Comparison of ENCODE assay signal across 13 cellular contexts in the genomic region with DNA sequence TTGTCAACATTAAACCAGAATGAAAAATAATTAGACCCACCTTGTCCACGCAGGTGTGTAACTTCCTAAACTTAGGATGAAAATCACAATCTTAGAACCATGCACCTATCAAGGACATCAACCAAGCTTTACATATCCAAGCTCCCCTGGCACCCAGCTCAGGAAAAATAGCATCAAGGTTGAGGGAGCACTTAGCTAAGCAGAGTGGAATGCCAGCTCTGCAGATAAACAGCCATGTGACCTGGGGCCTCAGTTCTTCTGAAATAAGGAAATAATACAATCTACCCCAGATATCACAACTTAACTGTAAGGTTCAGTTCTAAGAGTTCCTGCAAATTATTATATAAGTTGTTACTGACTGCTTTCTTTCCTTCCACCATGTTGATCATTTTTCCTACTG.
DNase-seq lines count a peak whose midpoint lies in the region; ATAC-seq and TF ChIP-seq lines count a peak whose summit lies in the region.
"Had no signal": no experiment of that assay in that cellular context is flagged by ENCODE, and none has a peak within 500 bp of the region (broad histone marks: within the 10 kb centered on the region; RNA-seq: fewer than 3 reads in every experiment).

No MANE protein-coding gene starts in this region.

- no peak overlapping the region for H3K4me3 ChIP-seq in GM23338
- no peak overlapping the region for H3K4me3 ChIP-seq in retinal pigment epithelial cell (ENCODE audit: low read length)

- no peak overlapping the region for H3K4me2 ChIP-seq in GM23338

- H3K27ac Mint-ChIP-seq in GM23338 (peak overlapping the region; percentile 72; the same call in 1 of the 2 replicates), glutamatergic neuron (ENCODE audit: unreplicated experiment) (no peak overlapping the region)
- H3K27ac Mint-ChIP-seq: memory B cell had no signal

- TF ChIP-seq CTCF in GM23338 (conservative IDR thresholded peaks at IDR 0.05; ENCODE audit: low read depth in 2 of 2): no peak
- TF ChIP-seq CTCF in retinal pigment epithelial cell (conservative IDR thresholded peaks at IDR 0.05; ENCODE audit: low read depth, low read length): no peak
- TF ChIP-seq CTCF in glutamatergic neuron (IDR thresholded peaks at IDR 0.05; ENCODE audit: partially characterized antibody, unreplicated experiment): no peak

- peaks cover 55% of the 10 kb centered on the region for H3K79me2 ChIP-seq in GM23338 (replicated peaks; ENCODE audit: insufficient read depth)

- DNase-seq in GM23338 (ENCODE audit: low spot score) (no peak), dedifferentiated amniotic fluid mesenchymal stem cell (ENCODE audit: extremely low spot score) (peak; percentile 29), kidney tubule cell (ENCODE audit: low spot score) (peak; percentile 73), retinal pigment epithelial cell (ENCODE audit: low read depth) (peak; percentile 64), NCI-H1436 (lab: John Stamatoyannopoulos, UW) (no peak), GM19240 (ENCODE audit: insufficient read length, low spot score) (no peak), glutamatergic neuron (no peak)
- DNase-seq: activated CD4-positive, CD25-positive, alpha-beta regulatory T cell; CD4-positive, CD25-positive, alpha-beta regulatory T cell; effector CD8-positive, alpha-beta T cell; posterior cingulate gyrus; stimulated activated naive CD8-positive, alpha-beta T cell treated with anti-CD3 and anti-CD28 coated beads, Interleukin-15, amount 100 ng/mL, for 72 hours had no signal

- H3K36me3 Mint-ChIP-seq in GM23338 (ENCODE audit: low read depth) (peaks cover 36% of the 10 kb centered on the region; the same call in 2 of the 3 replicates), glutamatergic neuron (ENCODE audit: unreplicated experiment) (no peaks in the 10 kb centered on the region)

- H3K4me1 Mint-ChIP-seq in GM23338: peaks cover 34% of the 10 kb centered on the region
- H3K4me1 Mint-ChIP-seq in glutamatergic neuron (ENCODE audit: low read depth, unreplicated experiment): peaks cover 2% of the 10 kb centered on the region

- H3K27me3 Mint-ChIP-seq in GM23338 (ENCODE audit: insufficient read depth, low read depth, poor library complexity): peaks cover 10% of the 10 kb centered on the region
- H3K27me3 Mint-ChIP-seq in glutamatergic neuron (ENCODE audit: unreplicated experiment): peaks cover 3% of the 10 kb centered on the region
- H3K27me3 Mint-ChIP-seq: CD4-positive, CD25-positive, alpha-beta regulatory T cell; memory B cell; stimulated activated naive CD8-positive, alpha-beta T cell treated with anti-CD3 and anti-CD28 coated beads, Interleukin-15, amount 100 ng/mL, for 72 hours had no signal

- H3K4me3 Mint-ChIP-seq in GM23338 (no peak overlapping the region), glutamatergic neuron (ENCODE audit: unreplicated experiment) (no peak overlapping the region)
- H3K4me3 Mint-ChIP-seq: CD4-positive, CD25-positive, alpha-beta regulatory T cell; memory B cell; stimulated activated naive CD8-positive, alpha-beta T cell treated with anti-CD3 and anti-CD28 coated beads, Interleukin-15, amount 100 ng/mL, for 72 hours had no signal

- peaks cover 8% of the 10 kb centered on the region for H4K20me1 ChIP-seq in GM23338 (replicated peaks; ENCODE audit: insufficient read depth)

- peaks cover 9% of the 10 kb centered on the region for H3K36me3 ChIP-seq in GM23338 (ENCODE audit: insufficient read depth)

- H2AFZ ChIP-seq in GM23338: no peak overlapping the region

- H3K9me3 Mint-ChIP-seq in GM23338 (no peaks in the 10 kb centered on the region), glutamatergic neuron (ENCODE audit: unreplicated experiment) (peaks cover 3% of the 10 kb centered on the region)
- H3K9me3 Mint-ChIP-seq: CD4-positive, CD25-positive, alpha-beta regulatory T cell; memory B cell; stimulated activated naive CD8-positive, alpha-beta T cell treated with anti-CD3 and anti-CD28 coated beads, Interleukin-15, amount 100 ng/mL, for 72 hours had no signal

- H3K27ac ChIP-seq in GM23338 (ENCODE audit: low read depth): no peak overlapping the region; the same call in 1 of the 2 replicates

- no peaks in the 10 kb centered on the region for H3K27me3 ChIP-seq in GM23338 (ENCODE audit: insufficient read depth)

- ATAC-seq in GM23338: no peak
- ATAC-seq: stimulated activated naive CD8-positive, alpha-beta T cell treated with anti-CD3 and anti-CD28 coated beads, Interleukin-15, amount 100 ng/mL, for 72 hours had no signal

- peaks cover 2% of the 10 kb centered on the region for H3F3A ChIP-seq in GM23338 (replicated peaks; ENCODE audit: low read depth)

- H3K4me1 ChIP-seq in GM23338 (ENCODE audit: insufficient read depth): peaks cover 33% of the 10 kb centered on the region

- H3K9me2 ChIP-seq in GM23338 (ENCODE audit: insufficient read depth): no peaks in the 10 kb centered on the region

TF ChIP-seq in GM23338, 12 proteins besides CTCF, POLR2A, EP300 and RAD21:
- no peak for TF ChIP-seq JUNB (IDR thresholded peaks at IDR 0.05; ENCODE audit: unreplicated experiment)
- no peak for TF ChIP-seq CREB1 (CRISPR knock-in tag; IDR thresholded peaks at IDR 0.05; ENCODE audit: low read depth)
- TF ChIP-seq, protein P1, sequence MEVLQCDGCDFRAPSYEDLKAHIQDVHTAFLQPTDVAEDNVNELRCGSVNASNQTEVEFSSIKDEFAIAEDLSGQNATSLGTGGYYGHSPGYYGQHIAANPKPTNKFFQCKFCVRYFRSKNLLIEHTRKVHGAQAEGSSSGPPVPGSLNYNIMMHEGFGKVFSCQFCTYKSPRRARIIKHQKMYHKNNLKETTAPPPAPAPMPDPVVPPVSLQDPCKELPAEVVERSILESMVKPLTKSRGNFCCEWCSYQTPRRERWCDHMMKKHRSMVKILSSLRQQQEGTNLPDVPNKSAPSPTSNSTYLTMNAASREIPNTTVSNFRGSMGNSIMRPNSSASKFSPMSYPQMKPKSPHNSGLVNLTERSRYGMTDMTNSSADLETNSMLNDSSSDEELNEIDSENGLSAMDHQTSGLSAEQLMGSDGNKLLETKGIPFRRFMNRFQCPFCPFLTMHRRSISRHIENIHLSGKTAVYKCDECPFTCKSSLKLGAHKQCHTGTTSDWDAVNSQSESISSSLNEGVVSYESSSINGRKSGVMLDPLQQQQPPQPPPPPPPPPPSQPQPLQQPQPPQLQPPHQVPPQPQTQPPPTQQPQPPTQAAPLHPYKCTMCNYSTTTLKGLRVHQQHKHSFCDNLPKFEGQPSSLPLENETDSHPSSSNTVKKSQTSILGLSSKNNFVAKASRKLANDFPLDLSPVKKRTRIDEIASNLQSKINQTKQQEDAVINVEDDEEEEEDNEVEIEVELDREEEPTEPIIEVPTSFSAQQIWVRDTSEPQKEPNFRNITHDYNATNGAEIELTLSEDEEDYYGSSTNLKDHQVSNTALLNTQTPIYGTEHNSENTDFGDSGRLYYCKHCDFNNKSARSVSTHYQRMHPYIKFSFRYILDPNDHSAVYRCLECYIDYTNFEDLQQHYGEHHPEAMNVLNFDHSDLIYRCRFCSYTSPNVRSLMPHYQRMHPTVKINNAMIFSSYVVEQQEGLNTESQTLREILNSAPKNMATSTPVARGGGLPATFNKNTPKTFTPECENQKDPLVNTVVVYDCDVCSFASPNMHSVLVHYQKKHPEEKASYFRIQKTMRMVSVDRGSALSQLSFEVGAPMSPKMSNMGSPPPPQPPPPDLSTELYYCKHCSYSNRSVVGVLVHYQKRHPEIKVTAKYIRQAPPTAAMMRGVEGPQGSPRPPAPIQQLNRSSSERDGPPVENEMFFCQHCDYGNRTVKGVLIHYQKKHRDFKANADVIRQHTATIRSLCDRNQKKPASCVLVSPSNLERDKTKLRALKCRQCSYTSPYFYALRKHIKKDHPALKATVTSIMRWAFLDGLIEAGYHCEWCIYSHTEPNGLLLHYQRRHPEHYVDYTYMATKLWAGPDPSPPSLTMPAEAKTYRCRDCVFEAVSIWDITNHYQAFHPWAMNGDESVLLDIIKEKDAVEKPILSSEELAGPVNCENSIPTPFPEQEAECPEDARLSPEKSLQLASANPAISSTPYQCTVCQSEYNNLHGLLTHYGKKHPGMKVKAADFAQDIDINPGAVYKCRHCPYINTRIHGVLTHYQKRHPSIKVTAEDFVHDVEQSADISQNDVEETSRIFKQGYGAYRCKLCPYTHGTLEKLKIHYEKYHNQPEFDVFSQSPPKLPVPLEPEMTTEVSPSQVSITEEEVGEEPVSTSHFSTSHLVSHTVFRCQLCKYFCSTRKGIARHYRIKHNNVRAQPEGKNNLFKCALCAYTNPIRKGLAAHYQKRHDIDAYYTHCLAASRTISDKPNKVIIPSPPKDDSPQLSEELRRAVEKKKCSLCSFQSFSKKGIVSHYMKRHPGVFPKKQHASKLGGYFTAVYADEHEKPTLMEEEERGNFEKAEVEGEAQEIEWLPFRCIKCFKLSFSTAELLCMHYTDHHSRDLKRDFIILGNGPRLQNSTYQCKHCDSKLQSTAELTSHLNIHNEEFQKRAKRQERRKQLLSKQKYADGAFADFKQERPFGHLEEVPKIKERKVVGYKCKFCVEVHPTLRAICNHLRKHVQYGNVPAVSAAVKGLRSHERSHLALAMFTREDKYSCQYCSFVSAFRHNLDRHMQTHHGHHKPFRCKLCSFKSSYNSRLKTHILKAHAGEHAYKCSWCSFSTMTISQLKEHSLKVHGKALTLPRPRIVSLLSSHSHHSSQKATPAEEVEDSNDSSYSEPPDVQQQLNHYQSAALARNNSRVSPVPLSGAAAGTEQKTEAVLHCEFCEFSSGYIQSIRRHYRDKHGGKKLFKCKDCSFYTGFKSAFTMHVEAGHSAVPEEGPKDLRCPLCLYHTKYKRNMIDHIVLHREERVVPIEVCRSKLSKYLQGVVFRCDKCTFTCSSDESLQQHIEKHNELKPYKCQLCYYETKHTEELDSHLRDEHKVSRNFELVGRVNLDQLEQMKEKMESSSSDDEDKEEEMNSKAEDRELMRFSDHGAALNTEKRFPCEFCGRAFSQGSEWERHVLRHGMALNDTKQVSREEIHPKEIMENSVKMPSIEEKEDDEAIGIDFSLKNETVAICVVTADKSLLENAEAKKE (CRISPR knock-in tag; IDR thresholded peaks at IDR 0.05): no peak
- no peak for TF ChIP-seq POLR2AphosphoS5 (IDR thresholded peaks at IDR 0.05; ENCODE audit: low read depth)
- no peak for TF ChIP-seq EZH2 (IDR thresholded peaks at IDR 0.05; ENCODE audit: low read depth, unreplicated experiment)
- TF ChIP-seq ZNF114 (CRISPR knock-in tag; IDR thresholded peaks at IDR 0.05): no peak

Comparison
In these comparisons a context has a peak if more than half of its experiments do, and no peak if none do; other contexts are left out.
1. DNase-seq: peak in dedifferentiated amniotic fluid mesenchymal stem cell (single experiment), kidney tubule cell (single experiment) and retinal pigment epithelial cell (single experiment); none in GM23338 (single experiment), NCI-H1436 (single experiment), GM19240 (single experiment) and glutamatergic neuron (single experiment).